ENCODE assay signal across 8 cellular contexts in the genomic region with DNA sequence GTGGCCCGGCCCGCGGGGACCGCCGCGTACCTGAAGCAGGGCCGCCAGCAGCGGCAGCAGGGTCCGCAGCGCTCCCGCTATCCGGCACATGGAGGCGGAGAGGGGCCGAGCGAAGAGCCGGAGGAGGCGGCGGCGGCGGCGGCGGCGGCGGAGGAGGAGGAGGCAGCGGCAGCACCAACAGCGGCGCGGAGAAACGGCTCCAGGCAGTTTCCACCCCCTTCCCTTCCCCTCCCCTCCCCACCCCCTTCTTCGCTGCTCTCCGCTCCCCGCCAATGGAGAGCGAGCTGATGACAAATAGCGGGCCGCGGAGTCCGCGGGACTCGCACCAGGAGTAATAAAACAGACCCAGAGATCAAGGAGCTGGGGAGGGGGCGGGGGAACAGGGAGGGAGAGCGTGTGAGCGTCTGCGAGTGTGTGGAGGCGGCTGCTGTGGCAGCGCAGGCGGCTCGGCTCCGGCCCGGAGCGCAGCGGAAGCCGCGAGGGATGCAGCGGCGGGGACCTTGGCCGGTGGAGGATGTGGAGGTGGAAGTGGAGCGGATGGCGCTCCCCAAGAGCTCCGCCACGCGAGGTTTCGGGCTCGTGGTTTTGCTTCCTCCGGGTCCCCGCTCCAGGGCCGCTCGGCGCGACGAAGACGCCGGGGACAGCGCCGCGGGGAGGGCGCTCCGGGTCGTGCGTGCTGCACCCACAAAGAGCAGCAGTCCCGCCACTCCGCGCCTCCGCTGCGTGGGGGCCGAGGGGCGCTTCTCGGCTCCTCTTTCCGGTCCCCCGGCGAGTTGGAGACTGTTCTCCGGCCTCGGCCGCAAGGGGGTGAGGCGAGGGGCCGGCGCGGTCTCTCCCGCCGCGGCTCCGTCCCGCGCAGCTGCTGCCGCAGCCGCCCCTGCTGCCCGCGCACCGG. TPM values are rescaled to one million over a fixed set of nuclear protein-coding genes. Genes with fewer than 3 reads are reported as not detected.
DNase-seq lines count a peak whose midpoint lies in the region; ATAC-seq, FAIRE-seq and TF ChIP-seq lines count a peak whose summit lies in the region.

A gene (minus strand): TSS at position 198 of the 895 bp plus-strand sequence. CDS start 108 bp downstream, at position 90.

- no peak for FAIRE-seq in pancreas (lab: Jason Lieb, UNC)

- TF ChIP-seq CTCF in heart left ventricle (IDR thresholded peaks at IDR 0.05) (peak in 5 of 12 donors; percentile 12 to 35 (median 18)), pancreas (IDR thresholded peaks at IDR 0.05) (no peak)

- peak; percentile 14 to 76 for TF ChIP-seq POLR2A in heart left ventricle (IDR thresholded peaks at IDR 0.05)

- H3K27me3 ChIP-seq in BLaER1 treated with 17β-estradiol and CSF1 and Interleukin-3, amounts not matched to agents 10 nM and 100 nM = peaks cover 7 to 39% (median 21%) of the 10 kb centered on the region in 11 experiments; a peak in 20 of 22 replicates
- peaks cover 8% of the 10 kb centered on the region; the same call in 1 of the 2 replicates for H3K27me3 ChIP-seq in H7 (ENCODE audit: control insufficient read depth, insufficient read depth, low read length)
- peaks cover 0 to 61% (median 13%) of the 10 kb centered on the region in 9 donors for H3K27me3 ChIP-seq in heart left ventricle
- peaks cover 0 to 45% (median 19%) of the 10 kb centered on the region in 4 donors for H3K27me3 ChIP-seq in pancreas

- intact Hi-C loops in heart left ventricle (cut with DNase I) = loop anchor here in 6 of 10 donors (2.0 to 10.0 kb wide), 9 partner anchors 55 to 315 kb away; no protein-coding TSS in a partner anchor
- intact Hi-C loops in pancreas (cut with DNase I) = no loop called here

- ATAC-seq in heart left ventricle (peak; percentile 49 to 76 (median 66)), pancreas (peak; percentile 19 to 69 (median 61)), HG03520 (IDR thresholded peaks at IDR 0.05; ENCODE audit: unreplicated experiment) (no peak), HG03196 (IDR thresholded peaks at IDR 0.05; ENCODE audit: unreplicated experiment) (no peak)

- WGBS in heart left ventricle, 4 donors = 1% methylated on average over 32 to 108 of the region's 108 CpGs
- WGBS in pancreas, 2 donors = 1% methylated on average over 58 to 108 of the region's 108 CpGs

- peak within 1 kb of the TSS; percentile 58 to 78 (median 70) for H3K4me3 ChIP-seq in BLaER1 treated with 17β-estradiol and CSF1 and Interleukin-3, amounts not matched to agents 10 nM and 100 nM
- H3K4me3 ChIP-seq in H7 (ENCODE audit: insufficient read depth, low read depth, low read length) = peak within 1 kb of the TSS; percentile 89
- H3K4me3 ChIP-seq in heart left ventricle = peak within 1 kb of the TSS; percentile 65 to 91 (median 75)
- peak within 1 kb of the TSS; percentile 26 to 67 (median 38) for H3K4me3 ChIP-seq in pancreas

- H3K4me2 ChIP-seq in BLaER1 treated with 17β-estradiol and CSF1 and Interleukin-3, amounts not matched to agents 10 nM and 100 nM = peak within 1 kb of the TSS; percentile 71 to 92 (median 89)

- H3K9ac ChIP-seq in BLaER1 treated with 17β-estradiol and CSF1 and Interleukin-3, amounts not matched to agents 10 nM and 100 nM = peak within 1 kb of the TSS in 10 of 11 experiments; percentile 25 to 85 (median 79); a peak in 19 of 22 replicates

- H4K20me1 ChIP-seq in BLaER1 treated with 17β-estradiol and CSF1 and Interleukin-3, amounts not matched to agents 10 nM and 100 nM = peaks cover 0 to 31% (median 13%) of the 10 kb centered on the region in 11 experiments; a peak in 13 of 22 replicates

- H3K36me3 ChIP-seq in BLaER1 treated with 17β-estradiol and CSF1 and Interleukin-3, amounts not matched to agents 10 nM and 100 nM = no peaks in the 10 kb centered on the region
- H3K36me3 ChIP-seq in H7 (replicated peaks; ENCODE audit: control insufficient read depth, insufficient read depth, low read length) = no peaks in the 10 kb centered on the region
- H3K36me3 ChIP-seq in heart left ventricle = no peaks in the 10 kb centered on the region
- H3K36me3 ChIP-seq in pancreas = no peaks in the 10 kb centered on the region

- H3K9me3 ChIP-seq in BLaER1 treated with 17β-estradiol and CSF1 and Interleukin-3, amounts not matched to agents 10 nM and 100 nM (replicated peaks in 1 of 11) = peaks cover 14 to 27% (median 20%) of the 10 kb centered on the region in 11 experiments; a peak in 20 of 22 replicates
- H3K9me3 ChIP-seq in heart left ventricle (no peaks in the 10 kb centered on the region), pancreas (no peaks in the 10 kb centered on the region)

- DNase-seq in H7 (peak; percentile 90), NCI-H345 treated with DMSO at 0.1 percent for 48 hours (lab: John Stamatoyannopoulos, UW; ENCODE audit: unreplicated experiment) (peak; percentile 87), amniotic epithelial cell (ENCODE audit: low read depth) (peak; percentile 90), heart left ventricle (peak; percentile 69 to 84 (median 78)), pancreas (peak in 5 of 6 donors; percentile 11 to 77 (median 29))

- H3K4me1 ChIP-seq in BLaER1 treated with 17β-estradiol and CSF1 and Interleukin-3, amounts not matched to agents 10 nM and 100 nM = 0 out of 20 replicates have a peak, but pooled peaks cover 0 to 4% (median 0%) of the 10 kb centered on the region in 10 experiments
- peaks cover 0 to 11% (median 0%) of the 10 kb centered on the region in 12 donors for H3K4me1 ChIP-seq in heart left ventricle
- H3K4me1 ChIP-seq in pancreas = no peaks in the 10 kb centered on the region

- peak within 1 kb of the TSS in 9 of 11 experiments; percentile 13 to 80 (median 75); a peak in 17 of 22 replicates for H3K27ac ChIP-seq in BLaER1 treated with 17β-estradiol and CSF1 and Interleukin-3, amounts not matched to agents 10 nM and 100 nM
- H3K27ac ChIP-seq in heart left ventricle (peak within 1 kb of the TSS; percentile 75 to 97 (median 89)), pancreas (no peak within 1 kb of the TSS)

RNA-seq across cellular contexts. Expression of the gene that starts here (rescaled TPM):
- total RNA-seq in H7 (2014; rRNA removed; shearing (Covaris generic)) = 101 and 106 TPM in 2 replicates
- total RNA-seq in heart left ventricle (100 to 1,000 TPM; 313 to 594 (median 411) TPM), pancreas (1 to 10 TPM in 3 of 6 donors, under 1 TPM in 3; 0.23 to 2.3 (median 0.93) TPM)
- polyA plus RNA-seq in heart left ventricle (100 to 1,000 TPM in 1 of 2 donors, 10 to 100 TPM in 1; 62.5 to 169 TPM), pancreas (1 to 10 TPM in 1 of 2 donors, under 1 TPM in 1; 0.15 to 2.9 TPM)

Comparison
In these comparisons a context has a peak if more than half of its experiments do, and no peak if none do; other contexts are left out.
1. RNA of the gene that starts here (total RNA-seq): 313 to 594 TPM in heart left ventricle and 101 to 106 TPM in H7; 0.23 to 2.3 TPM in pancreas; every median in the first group is over 10 times any median in the second.
2. RNA of the gene that starts here (polyA plus RNA-seq): 62.5 to 169 TPM in heart left ventricle; 0.15 to 2.9 TPM in pancreas; every median in the first group is over 10 times any median in the second.
3. H3K27ac ChIP-seq: peak in BLaER1 treated with 17β-estradiol and CSF1 and Interleukin-3, amounts not matched to agents 10 nM and 100 nM (9 of 11) and heart left ventricle (12 of 12); none in pancreas (0 of 4).
4. H3K4me3 ChIP-seq: peak in every context shown above with its lines; median percentile 89 in H7; 75 in heart left ventricle; 70 in BLaER1 treated with 17β-estradiol and CSF1 and Interleukin-3, amounts not matched to agents 10 nM and 100 nM; 38 in pancreas.
5. DNase-seq: peak in every context shown above with its lines; median percentile 90 in H7; 90 in amniotic epithelial cell; 87 in NCI-H345 treated with DMSO at 0.1 percent for 48 hours; 78 in heart left ventricle; 29 in pancreas.
6. ATAC-seq: peak in heart left ventricle (4 of 4) and pancreas (4 of 4); none in HG03520 (single experiment) and HG03196 (single experiment).
7. intact Hi-C loops: an anchor here in heart left ventricle (2.0 to 10.0 kb wide); none called in pancreas.